8 cellular contexts compared by ENCODE assay signal in the genomic region with DNA sequence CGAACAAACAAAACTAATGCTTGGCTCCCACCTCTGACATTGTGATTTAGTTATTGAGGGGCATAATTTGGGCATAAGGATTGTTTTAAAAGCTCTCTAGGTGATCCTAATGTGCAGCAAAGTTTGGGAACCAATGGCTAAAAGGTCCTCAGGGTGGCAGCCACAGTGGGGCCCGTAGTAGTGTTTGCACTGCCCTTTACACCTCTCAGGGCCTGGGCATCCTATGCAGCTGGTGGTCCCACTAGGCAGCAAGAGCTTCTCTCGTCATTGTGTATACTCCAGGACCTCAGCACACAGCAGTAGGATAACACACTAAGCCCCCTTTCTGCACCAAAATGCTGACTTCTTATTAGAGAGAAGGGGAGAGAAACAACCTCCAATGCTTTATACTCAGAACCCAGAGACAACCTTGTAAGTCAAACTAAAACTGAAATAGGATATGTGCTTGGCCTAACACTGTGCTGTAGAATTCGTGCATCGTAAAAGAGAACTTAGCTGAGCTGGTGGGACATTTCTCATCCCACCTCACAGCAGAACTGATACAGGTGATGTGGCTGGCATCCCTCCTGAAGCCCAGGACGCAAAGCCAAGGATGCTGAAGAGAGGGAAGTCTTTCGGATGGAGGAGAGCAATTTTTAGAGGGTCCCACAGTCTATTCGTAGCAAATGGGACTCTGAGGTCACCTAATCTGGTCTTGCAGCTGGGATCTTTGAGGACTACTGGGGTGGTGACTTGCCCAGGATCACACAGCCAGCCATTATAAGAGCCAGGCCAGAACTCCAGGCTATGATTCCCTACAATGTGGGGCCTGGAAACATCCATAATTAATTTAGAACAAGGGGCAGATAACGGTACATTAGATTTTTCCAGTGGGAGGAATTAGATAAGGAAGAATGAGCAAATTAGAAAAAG. TPM values are rescaled to one million over a fixed set of nuclear protein-coding genes. Genes with fewer than 3 reads are reported as not detected.
A peak's percentile ranks its signal among the peaks of the same experiment; 100 is the strongest.
DNase-seq lines count a peak whose midpoint lies in the region; ATAC-seq and TF ChIP-seq lines count a peak whose summit lies in the region.

No MANE protein-coding gene starts in this region.

- H3K36me3 ChIP-seq in SK-N-MC (ENCODE audit: insufficient read depth, low read length) (no peaks in the 10 kb centered on the region), skeletal muscle tissue (ENCODE audit: control insufficient read depth in 3 of 3, insufficient read depth in 3 of 3, low read length in 3 of 3) (peaks cover 0 to under 1% (median 0%) of the 10 kb centered on the region in 3 donors)

- H3K4me3 ChIP-seq in AG04449 (ENCODE audit: low read depth, low read length) (peak overlapping the region; percentile 83), SK-N-MC (peak overlapping the region; percentile 94), fibroblast of mammary gland (ENCODE audit: control insufficient read depth, low read depth, low read length) (peak overlapping the region; percentile 65), skeletal muscle tissue (ENCODE audit: low read length in 3 of 3) (peak overlapping the region; percentile 81 to 99 (median 94))

- no peaks in the 10 kb centered on the region for H3K27me3 ChIP-seq in skeletal muscle tissue (ENCODE audit: control insufficient read depth in 3 of 3, insufficient read depth in 3 of 3, low read length in 3 of 3)

- no peak for TF ChIP-seq CTCF in AG04449 (IDR thresholded peaks at IDR 0.05; ENCODE audit: insufficient read depth, low read length, missing control alignments)
- no peak for TF ChIP-seq CTCF in fibroblast of mammary gland (conservative IDR thresholded peaks at IDR 0.05; ENCODE audit: control insufficient read depth, insufficient read depth, low read depth, low read length)

- H3K9me3 ChIP-seq in SK-N-MC (ENCODE audit: low read depth, low read length) (no peaks in the 10 kb centered on the region), skeletal muscle tissue (ENCODE audit: control insufficient read depth in 3 of 3, low read length in 3 of 3) (no peaks in the 10 kb centered on the region)

- no peak for DNase-seq in AG04449 (ENCODE audit: low read depth, low spot score)
- DNase-seq in SK-N-MC (ENCODE audit: low read depth, low spot score), result no peak
- no peak for DNase-seq in fibroblast of mammary gland (ENCODE audit: low read depth)
- no peak for DNase-seq in NCI-H524 (lab: John Stamatoyannopoulos, UW)
- no peak for DNase-seq in NCI-H2081 treated with DMSO at 0.1 percent for 48 hours (lab: John Stamatoyannopoulos, UW)

- ATAC-seq in GM21529 (IDR thresholded peaks at IDR 0.05; ENCODE audit: unreplicated experiment), result peak; percentile 28
- no peak for ATAC-seq in GM21528 (IDR thresholded peaks at IDR 0.05; ENCODE audit: low FRiP score, unreplicated experiment)

- POLR2A ChIA-PET in AG04449 (lab: Yijun Ruan, JAX), result interaction anchor here (1.4 kb wide), 1 partner anchor 91 kb away, joined by 7 read pairs; the partner anchor contains the start of gene RHOBTB3

- H3K27ac ChIP-seq in SK-N-MC (no peak overlapping the region), skeletal muscle tissue (ENCODE audit: low read depth, low read length) (peak overlapping the region; percentile 92)

- H3K9ac ChIP-seq in SK-N-MC (ENCODE audit: insufficient read length), result no peak overlapping the region
- peak overlapping the region; percentile 75 to 91 (median 88) for H3K9ac ChIP-seq in skeletal muscle tissue (ENCODE audit: low read depth in 1 of 3, low read length in 3 of 3)

- CTCF ChIA-PET in AG04449 (lab: Yijun Ruan, JAX), result interaction anchor here (0.8 to 5.1 kb wide), 7 partner anchors 14 to 157 kb away, joined by 3 to 30 read pairs (median 4); no protein-coding TSS in a partner anchor

- peaks cover 48 to 65% (median 63%) of the 10 kb centered on the region in 3 donors for H3K4me1 ChIP-seq in skeletal muscle tissue (ENCODE audit: control insufficient read depth in 3 of 3, insufficient read depth in 3 of 3, low read length in 3 of 3)

RNA-seq across cellular contexts. Expression of gene GLRX, which starts 1.2 kb away (rescaled TPM):
- 6.8 TPM for total RNA-seq in skeletal muscle tissue
